Comparison of ENCODE assay signal across 9 cellular contexts in the genomic region with DNA sequence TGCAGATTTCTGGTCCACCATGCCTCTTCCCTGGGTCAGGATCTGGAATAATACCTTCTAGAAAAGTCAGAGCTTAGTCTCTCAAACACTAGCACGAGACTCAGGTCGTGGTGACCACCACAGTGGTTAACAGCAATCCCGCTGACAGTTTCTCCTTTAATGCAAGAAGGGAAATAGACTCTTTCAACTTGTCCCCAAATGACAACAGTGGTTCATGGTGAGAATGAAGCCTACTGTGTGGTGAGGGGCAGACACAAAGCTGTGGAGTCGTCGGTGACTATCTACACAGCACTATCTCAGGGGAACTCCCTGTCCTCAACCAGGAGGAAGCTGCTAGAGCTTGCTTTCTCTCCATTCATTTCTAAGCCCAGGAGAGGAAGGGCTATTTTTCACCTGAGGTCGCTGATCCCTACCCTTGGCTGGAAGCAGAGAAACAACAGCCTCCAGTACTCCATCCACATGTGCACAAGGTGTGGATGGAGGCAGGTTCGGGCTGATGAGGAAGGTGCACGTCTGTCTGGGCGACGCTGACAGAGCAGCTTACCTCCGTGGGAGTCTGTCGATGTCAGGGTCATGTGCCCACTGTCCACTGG.
DNase-seq lines count a peak whose midpoint lies in the region; ATAC-seq lines count a peak whose summit lies in the region.
"Had no signal": no experiment of that assay in that cellular context is flagged by ENCODE, and none has a peak within 500 bp of the region (broad histone marks: within the 10 kb centered on the region; RNA-seq: fewer than 3 reads in every experiment).

No MANE protein-coding gene starts in this region.

- no peak overlapping the region for H3K27ac ChIP-seq in BLaER1

- peaks cover 99% of the 10 kb centered on the region for H4K20me1 ChIP-seq in BLaER1

- H3K36me3 Mint-ChIP-seq in effector memory CD8-positive, alpha-beta T cell (ENCODE audit: insufficient read depth) = peaks cover 33% of the 10 kb centered on the region

- H3K4me1 Mint-ChIP-seq in effector memory CD8-positive, alpha-beta T cell (ENCODE audit: low read depth in 2 of 2) = peaks cover 55 to 79% of the 10 kb centered on the region in 2 donors

- H3K4me2 ChIP-seq in BLaER1 = peak overlapping the region; percentile 34

- H3K9me3 Mint-ChIP-seq in effector memory CD8-positive, alpha-beta T cell = no peaks in the 10 kb centered on the region

- H3K27ac Mint-ChIP-seq in effector memory CD8-positive, alpha-beta T cell = peak overlapping the region; percentile 72 to 85

- H3K4me3 Mint-ChIP-seq in effector memory CD8-positive, alpha-beta T cell = peak overlapping the region; percentile 61 to 64

- peaks cover 45% of the 10 kb centered on the region for H3K4me1 ChIP-seq in BLaER1

- ATAC-seq in GM19035 (IDR thresholded peaks at IDR 0.05; ENCODE audit: unreplicated experiment) (peak; percentile 46), HG03108 (IDR thresholded peaks at IDR 0.05; ENCODE audit: unreplicated experiment) (peak; percentile 49)
- ATAC-seq in effector memory CD8-positive, alpha-beta T cell (replicated peaks) = peak; percentile 94

- no peaks in the 10 kb centered on the region for H3K27me3 ChIP-seq in BLaER1

- no peak overlapping the region for H3K4me3 ChIP-seq in BLaER1

- no peaks in the 10 kb centered on the region for H3K27me3 Mint-ChIP-seq in effector memory CD8-positive, alpha-beta T cell

- peaks cover 55% of the 10 kb centered on the region for H3K36me3 ChIP-seq in BLaER1

- DNase-seq in effector memory CD8-positive, alpha-beta T cell = peak; percentile 23 to 40 (median 32)
- DNase-seq in occipital lobe (lab: John Stamatoyannopoulos, UW) = no peak
- DNase-seq in SW480 (ENCODE audit: low spot score) = no peak
- DNase-seq in AG20443 (ENCODE audit: low spot score) = no peak
- no peak for DNase-seq in activated CD4-positive, CD25-positive, alpha-beta regulatory T cell treated with anti-CD3 and anti-CD28 coated beads, Interleukin-2, amount 50 U/mL, for 72 hours
- DNase-seq: hippocampal formation had no signal

- H3K9me3 ChIP-seq in BLaER1 = no peaks in the 10 kb centered on the region

- H3K9ac ChIP-seq in BLaER1 = no peak overlapping the region

Comparison
In these comparisons a context has a peak if more than half of its experiments do, and no peak if none do; other contexts are left out.
1. DNase-seq: peak in effector memory CD8-positive, alpha-beta T cell (3 of 3); none in occipital lobe (single experiment), SW480 (single experiment), AG20443 (single experiment) and activated CD4-positive, CD25-positive, alpha-beta regulatory T cell treated with anti-CD3 and anti-CD28 coated beads, Interleukin-2, amount 50 U/mL, for 72 hours (single experiment).
2. Peak in every context shown above with its lines, with median percentiles within 50 percentile points of each other: ATAC-seq.